In genomic region chr5:40957048-40957447, GRCh38 we compare ENCODE assay signal across 27 cellular contexts. TPM values are rescaled to one million over a fixed set of nuclear protein-coding genes. Genes with fewer than 3 reads are reported as not detected.
"Had no signal": no experiment of that assay in that cellular context is flagged by ENCODE, and none has a peak within 500 bp of the region (broad histone marks: within the 10 kb centered on the region; RNA-seq: fewer than 3 reads in every experiment).

No MANE protein-coding gene starts in this region.

- H3K36me3 ChIP-seq: colonic mucosa, gastrocnemius medialis, left lung had no signal

- H3K4me3 ChIP-seq: colonic mucosa, esophagus squamous epithelium, gastrocnemius medialis, heart right ventricle, left lung, lower lobe of right lung, mucosa of descending colon had no signal

- DNase-seq: colonic mucosa; cortex of kidney; effector CD8-positive, alpha-beta T cell; effector memory CD8-positive, alpha-beta T cell; endodermal cell; erythroblast; esophagus squamous epithelium; foreskin fibroblast; foreskin melanocyte; gastrocnemius medialis; glutamatergic neuron; head of caudate nucleus; heart right ventricle; hippocampal formation; left cardiac atrium; left lung; left ventricle myocardium superior; lower lobe of right lung; mesenchymal stem cell; mucosa of descending colon had no signal

- H3K4me1 Mint-ChIP-seq: mesothelial cell of epicardium had no signal

- ATAC-seq: effector memory CD8-positive, alpha-beta T cell; esophagus mucosa; gastrocnemius medialis; heart right ventricle; left cardiac atrium; left lung; left ventricle myocardium superior; lower lobe of right lung; mucosa of descending colon had no signal

- H3K4me3 Mint-ChIP-seq: dendritic cell treated with granulocyte-macrophage colony-stimulating factor and Interleukin-4, amounts not matched to agents 40 ng/mL and 50 ng/mL, for 4 days; effector memory CD8-positive, alpha-beta T cell; endodermal cell; mesothelial cell of epicardium had no signal

- H3K27me3 Mint-ChIP-seq: dendritic cell treated with granulocyte-macrophage colony-stimulating factor and Interleukin-4, amounts not matched to agents 40 ng/mL and 50 ng/mL, for 4 days had no signal

- H3K27ac Mint-ChIP-seq: dendritic cell treated with granulocyte-macrophage colony-stimulating factor and Interleukin-4, amounts not matched to agents 40 ng/mL and 50 ng/mL, for 4 days; effector memory CD8-positive, alpha-beta T cell; endodermal cell; mesothelial cell of epicardium had no signal

- H3K27me3 ChIP-seq: colonic mucosa, esophagus squamous epithelium, gastrocnemius medialis, heart right ventricle, left lung had no signal

- H3K9me3 ChIP-seq: colonic mucosa, gastrocnemius medialis had no signal

- FAIRE-seq: endometrium, islet of Langerhans, keratinocyte had no signal

- H3K9me3 Mint-ChIP-seq: effector memory CD8-positive, alpha-beta T cell had no signal

- H3K4me1 ChIP-seq: colonic mucosa, esophagus squamous epithelium, gastrocnemius medialis, heart right ventricle, left lung, lower lobe of right lung had no signal

- H3K27ac ChIP-seq: colonic mucosa, epithelial cell of prostate, esophagus squamous epithelium, gastrocnemius medialis, heart right ventricle, left lung, lower lobe of right lung had no signal

RNA-seq across cellular contexts. Expression of gene C7, which starts 47.8 kb away (rescaled TPM):
- polyA plus RNA-seq: keratinocyte had no signal
